14 cellular contexts compared by ENCODE assay signal in genomic region chr12:2288001-2288400, GRCh38.
DNase-seq lines count a peak whose midpoint lies in the region; ATAC-seq and TF ChIP-seq lines count a peak whose summit lies in the region.
"Had no signal": no experiment of that assay in that cellular context is flagged by ENCODE, and none has a peak within 500 bp of the region (broad histone marks: within the 10 kb centered on the region; RNA-seq: fewer than 3 reads in every experiment).

No MANE protein-coding gene starts in this region.

- TF ChIP-seq POLR2A in NB4 (IDR thresholded peaks at IDR 0.05; ENCODE audit: extremely low read depth, insufficient read length), result no peak

- no peak overlapping the region for H3K4me3 Mint-ChIP-seq in endodermal cell
- no peak overlapping the region for H3K4me3 Mint-ChIP-seq in stimulated activated naive B cell treated with anti-CD40 and anti-IgM and Interleukin-4, amounts not matched to agents 10 μg/mL and 1 μg/mL and 100 μg/mL, for 72 hours
- H3K4me3 Mint-ChIP-seq: activated CD4-positive, alpha-beta memory T cell treated with anti-CD3 and anti-CD28 coated beads, Interleukin-2, amount 10 ng/mL, durations not matched to agents 7 days and 5 days; activated naive CD8-positive, alpha-beta T cell treated with anti-CD3 and anti-CD28 coated beads for 36 hours; stimulated activated effector memory CD8-positive, alpha-beta T cell treated with anti-CD3 and anti-CD28 coated beads, Interleukin-12 subunit alpha, Interleukin-12 subunit beta, amount 100 ng/mL, for 72 hours had no signal

- no peaks in the 10 kb centered on the region for H3K27me3 Mint-ChIP-seq in endodermal cell (ENCODE audit: insufficient read depth)
- peaks cover 15 to 21% of the 10 kb centered on the region in 2 donors for H3K27me3 Mint-ChIP-seq in stimulated activated naive B cell treated with anti-CD40 and anti-IgM and Interleukin-4, amounts not matched to agents 10 μg/mL and 1 μg/mL and 100 μg/mL, for 72 hours

- H3K36me3 ChIP-seq in endodermal cell (ENCODE audit: control insufficient read depth, insufficient read depth, low read length) (no peaks in the 10 kb centered on the region), mucosa of descending colon (ENCODE audit: low read depth) (no peaks in the 10 kb centered on the region)

- H3K27ac Mint-ChIP-seq in endodermal cell, result no peak overlapping the region
- H3K27ac Mint-ChIP-seq in stimulated activated naive B cell treated with anti-CD40 and anti-IgM and Interleukin-4, amounts not matched to agents 10 μg/mL and 1 μg/mL and 100 μg/mL, for 72 hours, result no peak overlapping the region
- H3K27ac Mint-ChIP-seq: activated CD4-positive, alpha-beta memory T cell treated with anti-CD3 and anti-CD28 coated beads, Interleukin-2, amount 10 ng/mL, durations not matched to agents 7 days and 5 days; activated naive CD8-positive, alpha-beta T cell treated with anti-CD3 and anti-CD28 coated beads for 36 hours; stimulated activated effector memory CD8-positive, alpha-beta T cell treated with anti-CD3 and anti-CD28 coated beads, Interleukin-12 subunit alpha, Interleukin-12 subunit beta, amount 100 ng/mL, for 72 hours had no signal

- no peak overlapping the region for H3K27ac ChIP-seq in endodermal cell (ENCODE audit: low read depth, low read length)

- no peaks in the 10 kb centered on the region for H3K9me3 Mint-ChIP-seq in endodermal cell
- H3K9me3 Mint-ChIP-seq in stimulated activated naive B cell treated with anti-CD40 and anti-IgM and Interleukin-4, amounts not matched to agents 10 μg/mL and 1 μg/mL and 100 μg/mL, for 72 hours, result no peaks in the 10 kb centered on the region
- H3K9me3 Mint-ChIP-seq: activated CD4-positive, alpha-beta memory T cell treated with anti-CD3 and anti-CD28 coated beads, Interleukin-2, amount 10 ng/mL, durations not matched to agents 7 days and 5 days; activated naive CD8-positive, alpha-beta T cell treated with anti-CD3 and anti-CD28 coated beads for 36 hours; stimulated activated effector memory CD8-positive, alpha-beta T cell treated with anti-CD3 and anti-CD28 coated beads, Interleukin-12 subunit alpha, Interleukin-12 subunit beta, amount 100 ng/mL, for 72 hours had no signal

- H3K4me3 ChIP-seq in NB4 (ENCODE audit: low read depth, low read length), result no peak overlapping the region
- no peak overlapping the region for H3K4me3 ChIP-seq in endodermal cell (ENCODE audit: low read length)
- H3K4me3 ChIP-seq in mucosa of descending colon, result no peak overlapping the region

- TF ChIP-seq CTCF in NB4 (IDR thresholded peaks at IDR 0.05; ENCODE audit: low read depth, low read length), result no peak
- TF ChIP-seq CTCF in endodermal cell (conservative IDR thresholded peaks at IDR 0.05), result no peak
- no peak for TF ChIP-seq CTCF in mucosa of descending colon (IDR thresholded peaks at IDR 0.05)

- no peaks in the 10 kb centered on the region for H3K27me3 ChIP-seq in endodermal cell (ENCODE audit: control insufficient read depth, insufficient read depth, low read length, poor library complexity, severe bottlenecking)

- 70 to 87% methylated on average over 2 of the region's 2 CpGs for WGBS in endodermal cell (ENCODE audit: insufficient coverage in 1 of 2, insufficient read length in 1 of 2), 2 experiments

- H3K4me1 ChIP-seq in endodermal cell (ENCODE audit: control insufficient read depth, insufficient read depth, low read length) (no peaks in the 10 kb centered on the region), mucosa of descending colon (ENCODE audit: low read depth) (no peaks in the 10 kb centered on the region)

- ATAC-seq in mucosa of descending colon, result peak; percentile 54
- ATAC-seq in stimulated activated naive B cell treated with anti-CD40 and anti-IgM and Interleukin-4, amounts not matched to agents 10 μg/mL and 1 μg/mL and 100 μg/mL, for 72 hours (replicated peaks), result no peak
- ATAC-seq: stimulated activated effector memory CD8-positive, alpha-beta T cell treated with anti-CD3 and anti-CD28 coated beads, Interleukin-12 subunit alpha, Interleukin-12 subunit beta, amount 100 ng/mL, for 72 hours had no signal

- intact Hi-C loops in mucosa of descending colon (cut with DNase I, micrococcal nuclease), result no loop called here

- H3K9ac ChIP-seq in endodermal cell (ENCODE audit: extremely low read depth, low read length, poor library complexity, severe bottlenecking), result no peak overlapping the region

- H3K9me3 ChIP-seq in endodermal cell (ENCODE audit: control insufficient read depth, low read length) (no peaks in the 10 kb centered on the region), mucosa of descending colon (no peaks in the 10 kb centered on the region)

- H3K36me3 Mint-ChIP-seq in endodermal cell (ENCODE audit: low read depth), result no peaks in the 10 kb centered on the region
- H3K36me3 Mint-ChIP-seq in stimulated activated naive B cell treated with anti-CD40 and anti-IgM and Interleukin-4, amounts not matched to agents 10 μg/mL and 1 μg/mL and 100 μg/mL, for 72 hours, result no peaks in the 10 kb centered on the region
- H3K36me3 Mint-ChIP-seq: activated naive CD8-positive, alpha-beta T cell treated with anti-CD3 and anti-CD28 coated beads for 36 hours; stimulated activated effector memory CD8-positive, alpha-beta T cell treated with anti-CD3 and anti-CD28 coated beads, Interleukin-12 subunit alpha, Interleukin-12 subunit beta, amount 100 ng/mL, for 72 hours had no signal

- DNase-seq in CD1c-positive myeloid dendritic cell (ENCODE audit: extremely low spot score), result peak; percentile 63
- peak; percentile 70 for DNase-seq in NB4 (ENCODE audit: low read depth)
- peak; percentile 49 for DNase-seq in endodermal cell
- DNase-seq in mucosa of descending colon, result no peak
- no peak for DNase-seq in NCI-H1105 (lab: John Stamatoyannopoulos, UW)
- no peak for DNase-seq in stimulated activated naive B cell treated with anti-CD40 and anti-IgM and Interleukin-4, amounts not matched to agents 10 μg/mL and 1 μg/mL and 100 μg/mL, for 72 hours
- DNase-seq in activated CD4-positive, alpha-beta T cell treated with anti-CD3 and anti-CD28 coated beads for 1 hour, result no peak
- no peak for DNase-seq in ecto neural progenitor cell (ENCODE audit: low spot score)
- DNase-seq: activated CD4-positive, alpha-beta memory T cell treated with anti-CD3 and anti-CD28 coated beads, Interleukin-2, amount 10 ng/mL, durations not matched to agents 7 days and 5 days; activated naive CD8-positive, alpha-beta T cell treated with anti-CD3 and anti-CD28 coated beads for 36 hours; C1 segment of cervical spinal cord; NCI-H226; SW 1271 had no signal

- H3K4me1 Mint-ChIP-seq in endodermal cell, result peaks cover 30% of the 10 kb centered on the region
- peaks cover 9 to 16% of the 10 kb centered on the region in 2 donors for H3K4me1 Mint-ChIP-seq in stimulated activated naive B cell treated with anti-CD40 and anti-IgM and Interleukin-4, amounts not matched to agents 10 μg/mL and 1 μg/mL and 100 μg/mL, for 72 hours
- H3K4me1 Mint-ChIP-seq: activated CD4-positive, alpha-beta memory T cell treated with anti-CD3 and anti-CD28 coated beads, Interleukin-2, amount 10 ng/mL, durations not matched to agents 7 days and 5 days had no signal

Comparison
In these comparisons a context has a peak if more than half of its experiments do, and no peak if none do; other contexts are left out.
1. DNase-seq: peak in CD1c-positive myeloid dendritic cell (single experiment), NB4 (single experiment) and endodermal cell (single experiment); none in mucosa of descending colon (0 of 3), NCI-H1105 (single experiment), stimulated activated naive B cell treated with anti-CD40 and anti-IgM and Interleukin-4, amounts not matched to agents 10 μg/mL and 1 μg/mL and 100 μg/mL, for 72 hours (single experiment), activated CD4-positive, alpha-beta T cell treated with anti-CD3 and anti-CD28 coated beads for 1 hour (single experiment) and ecto neural progenitor cell (single experiment).